Comparison of ENCODE assay signal across 8 cellular contexts in the genomic region with DNA sequence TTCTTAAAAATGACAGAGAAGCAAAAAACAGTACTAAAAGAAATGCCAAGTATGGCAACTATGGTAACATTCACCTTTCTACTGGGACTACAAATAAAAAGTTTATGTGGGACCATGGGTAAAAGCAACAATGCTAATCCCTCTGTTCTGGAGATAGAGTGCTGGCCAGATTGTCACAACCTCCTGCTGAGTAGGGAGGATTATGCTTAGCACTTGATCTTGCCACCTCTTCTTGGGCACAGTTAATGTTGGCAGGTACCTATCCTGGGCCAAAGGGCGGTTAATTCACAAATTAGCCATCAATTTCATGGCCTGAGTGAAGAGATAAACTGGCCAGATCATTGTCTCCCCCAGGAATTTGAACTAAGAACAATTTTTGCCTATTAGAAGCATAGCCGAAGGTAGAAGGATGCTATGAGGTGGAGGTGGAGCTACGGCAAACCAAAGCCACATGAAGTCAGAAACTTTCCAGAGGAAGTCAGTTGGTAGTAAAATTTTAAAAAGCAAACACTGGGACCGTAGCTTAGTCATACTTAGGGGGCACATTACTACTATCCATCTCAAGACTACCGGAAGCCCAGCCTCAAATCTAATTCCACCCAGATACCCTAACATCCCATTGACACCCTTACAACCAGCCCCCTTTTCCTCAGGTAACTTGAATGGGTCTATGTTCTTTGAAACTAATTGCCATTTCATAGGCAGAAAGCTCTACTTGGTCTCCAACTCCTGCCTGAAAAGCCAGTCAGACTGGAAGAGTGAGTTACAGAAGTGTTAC. TPM values are rescaled to one million over a fixed set of nuclear protein-coding genes. Genes with fewer than 3 reads are reported as not detected.
DNase-seq lines count a peak whose midpoint lies in the region; ATAC-seq and TF ChIP-seq lines count a peak whose summit lies in the region.

No MANE protein-coding gene starts in this region.

- H3K4me1 ChIP-seq in gastroesophageal sphincter: peaks cover 5 to 44% (median 11%) of the 10 kb centered on the region in 3 donors

- no peak overlapping the region for H3K27ac ChIP-seq in gastroesophageal sphincter

- H3K9me3 Mint-ChIP-seq in activated T-helper 17 cell treated with anti-CD3 and anti-CD28 coated beads, Interleukin-2, amount 50 U/mL, for 72 hours: no peaks in the 10 kb centered on the region
- H3K9me3 Mint-ChIP-seq in mesothelial cell of epicardium: no peaks in the 10 kb centered on the region

- TF ChIP-seq EP300 in Ishikawa (IDR thresholded peaks at IDR 0.05; ENCODE audit: borderline replicate concordance) (no peak), gastroesophageal sphincter (IDR thresholded peaks at IDR 0.05) (no peak)

- peak; percentile 42 for ATAC-seq in activated T-helper 17 cell treated with anti-CD3 and anti-CD28 coated beads, Interleukin-2, amount 50 U/mL, for 72 hours (replicated peaks)
- ATAC-seq in gastroesophageal sphincter: no peak
- ATAC-seq in GM21360 (IDR thresholded peaks at IDR 0.05; ENCODE audit: unreplicated experiment): no peak

- H3K4me3 ChIP-seq in gastroesophageal sphincter: no peak overlapping the region

- TF ChIP-seq RAD21 in Ishikawa (IDR thresholded peaks at IDR 0.05; ENCODE audit: low read depth): no peak

- H3K36me3 ChIP-seq in gastroesophageal sphincter: peaks cover 0 to 25% of the 10 kb centered on the region in 2 donors

- TF ChIP-seq CTCF in GM13976 (IDR thresholded peaks at IDR 0.05; ENCODE audit: borderline replicate concordance, control extremely low read depth, extremely low read depth, insufficient read depth, missing control alignments): no peak
- TF ChIP-seq CTCF in mesothelial cell of epicardium (IDR thresholded peaks at IDR 0.05; ENCODE audit: unreplicated experiment): no peak
- TF ChIP-seq CTCF in gastroesophageal sphincter (IDR thresholded peaks at IDR 0.05): no peak

- H3K4me3 Mint-ChIP-seq in activated T-helper 17 cell treated with anti-CD3 and anti-CD28 coated beads, Interleukin-2, amount 50 U/mL, for 72 hours: peak overlapping the region; percentile 83
- H3K4me3 Mint-ChIP-seq in mesothelial cell of epicardium: peak overlapping the region; percentile 38

- peaks cover 55% of the 10 kb centered on the region for H3K36me3 Mint-ChIP-seq in activated T-helper 17 cell treated with anti-CD3 and anti-CD28 coated beads, Interleukin-2, amount 50 U/mL, for 72 hours (ENCODE audit: low read depth)
- peaks cover 9% of the 10 kb centered on the region for H3K36me3 Mint-ChIP-seq in mesothelial cell of epicardium

- H3K27me3 Mint-ChIP-seq in activated T-helper 17 cell treated with anti-CD3 and anti-CD28 coated beads, Interleukin-2, amount 50 U/mL, for 72 hours: no peaks in the 10 kb centered on the region
- no peaks in the 10 kb centered on the region for H3K27me3 Mint-ChIP-seq in mesothelial cell of epicardium (ENCODE audit: low read depth)

- WGBS in gastroesophageal sphincter (ENCODE audit: low coverage in 1 of 2), 2 donors: 59 to 68% methylated on average over 5 of the region's 5 CpGs

- H3K9me3 ChIP-seq in gastroesophageal sphincter: no peaks in the 10 kb centered on the region

- no peak for TF ChIP-seq POLR2A in gastroesophageal sphincter (IDR thresholded peaks at IDR 0.05)

- H3K4me1 Mint-ChIP-seq in activated T-helper 17 cell treated with anti-CD3 and anti-CD28 coated beads, Interleukin-2, amount 50 U/mL, for 72 hours: peaks cover 41% of the 10 kb centered on the region
- peaks cover 44% of the 10 kb centered on the region for H3K4me1 Mint-ChIP-seq in mesothelial cell of epicardium

- no peaks in the 10 kb centered on the region for H3K27me3 ChIP-seq in gastroesophageal sphincter

- H3K27ac Mint-ChIP-seq in activated T-helper 17 cell treated with anti-CD3 and anti-CD28 coated beads, Interleukin-2, amount 50 U/mL, for 72 hours: peak overlapping the region; percentile 99
- peak overlapping the region; percentile 92 for H3K27ac Mint-ChIP-seq in mesothelial cell of epicardium

- DNase-seq in GM13976 (ENCODE audit: low spot score) (peak; percentile 47), mesothelial cell of epicardium (ENCODE audit: low spot score in 2 of 2, unreplicated experiment in 2 of 2) (no peak), kidney glomerular epithelial cell (lab: John Stamatoyannopoulos, UW) (no peak), EL (no peak)

- in situ Hi-C loops in GM13976 (cut with MboI; ENCODE audit: low sequenced_read_pairs, unreplicated experiment): no loop called here

TF ChIP-seq in Ishikawa, 13 proteins besides CTCF, POLR2A, EP300 and RAD21:
- TF ChIP-seq TEAD4 (IDR thresholded peaks at IDR 0.05) (no peak), FOXM1 (IDR thresholded peaks at IDR 0.05; ENCODE audit: borderline replicate concordance, low read depth) (peak; percentile 16; the same call in 1 of the 2 replicates), NFIC (IDR thresholded peaks at IDR 0.05) (0 out of 2 replicates have a peak, but pooled peaks have one; percentile 31), TAF1 (IDR thresholded peaks at IDR 0.05; ENCODE audit: low read depth) (no peak), TCF12 (IDR thresholded peaks at IDR 0.05; ENCODE audit: low read depth) (no peak), ZBTB7A (IDR thresholded peaks at IDR 0.05; ENCODE audit: low read depth) (no peak), REST (IDR thresholded peaks at IDR 0.05; ENCODE audit: low read depth) (no peak)
- TF ChIP-seq, protein P1, sequence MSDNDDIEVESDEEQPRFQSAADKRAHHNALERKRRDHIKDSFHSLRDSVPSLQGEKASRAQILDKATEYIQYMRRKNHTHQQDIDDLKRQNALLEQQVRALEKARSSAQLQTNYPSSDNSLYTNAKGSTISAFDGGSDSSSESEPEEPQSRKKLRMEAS (IDR thresholded peaks at IDR 0.05): peak; percentile 40; the same call in 1 of the 2 replicates

RNA-seq across cellular contexts. Expression of gene SCYL3, which starts 2.7 kb away (rescaled TPM):
- 10 to 100 TPM; 15.0 to 16.4 TPM for total RNA-seq in activated T-helper 17 cell treated with anti-CD3 and anti-CD28 coated beads, Interleukin-2, amount 50 U/mL, for 72 hours
- 10.2 to 11.8 TPM (median 10.8 TPM) in 3 replicates for total RNA-seq in mesothelial cell of epicardium
- total RNA-seq in gastroesophageal sphincter: 10 to 100 TPM; 10.5 to 14.2 (median 11.9) TPM
